ENCODE assay signal across 1 cellular context in genomic region chr9:89453452-89453851, GRCh38.
TF ChIP-seq lines count a peak whose summit lies in the region.

No MANE protein-coding gene starts in this region.

TF ChIP-seq in WTC11, 78 proteins besides CTCF, POLR2A, EP300 and RAD21 (continued from another document):
- TF ChIP-seq AR (CRISPR knock-in tag; IDR thresholded peaks at IDR 0.05) (no peak), CDX4 (CRISPR knock-in tag; IDR thresholded peaks at IDR 0.05; ENCODE audit: borderline replicate concordance) (no peak)
